8 cellular contexts compared by ENCODE assay signal in genomic region chr7:95865716-95866371, GRCh38.
DNase-seq lines count a peak whose midpoint lies in the region; ATAC-seq and TF ChIP-seq lines count a peak whose summit lies in the region.
"Had no signal": no experiment of that assay in that cellular context is flagged by ENCODE, and none has a peak within 500 bp of the region (broad histone marks: within the 10 kb centered on the region; RNA-seq: fewer than 3 reads in every experiment).

No MANE protein-coding gene starts in this region.

- ATAC-seq in GM21619 (IDR thresholded peaks at IDR 0.05; ENCODE audit: unreplicated experiment), result no peak
- ATAC-seq: activated CD8-positive, alpha-beta T cell treated with anti-CD3 and anti-CD28 coated beads, Interleukin-2, amount 10 ng/mL, durations not matched to agents 7 days and 5 days had no signal

- peak overlapping the region; percentile 32 for H3K27ac Mint-ChIP-seq in chondrocyte (ENCODE audit: unreplicated experiment)
- H3K27ac Mint-ChIP-seq in progenitor cell of endocrine pancreas, result no peak overlapping the region
- H3K27ac Mint-ChIP-seq: activated CD8-positive, alpha-beta T cell treated with anti-CD3 and anti-CD28 coated beads, Interleukin-2, amount 10 ng/mL, durations not matched to agents 7 days and 5 days had no signal

- H3K36me3 ChIP-seq in H7 (replicated peaks; ENCODE audit: control insufficient read depth, insufficient read depth, low read length), result no peaks in the 10 kb centered on the region

- no peak overlapping the region for H3K4me3 ChIP-seq in H7 (ENCODE audit: insufficient read depth, low read depth, low read length)

- no peaks in the 10 kb centered on the region for H3K9me3 Mint-ChIP-seq in chondrocyte (ENCODE audit: low read depth)
- H3K9me3 Mint-ChIP-seq in progenitor cell of endocrine pancreas (ENCODE audit: low read depth), result no peaks in the 10 kb centered on the region

- H3K4me3 Mint-ChIP-seq in chondrocyte (ENCODE audit: unreplicated experiment) (no peak overlapping the region), progenitor cell of endocrine pancreas (ENCODE audit: low read depth) (no peak overlapping the region)
- H3K4me3 Mint-ChIP-seq: activated CD8-positive, alpha-beta T cell treated with anti-CD3 and anti-CD28 coated beads, Interleukin-2, amount 10 ng/mL, durations not matched to agents 7 days and 5 days had no signal

- peaks cover 52% of the 10 kb centered on the region for H3K4me1 Mint-ChIP-seq in chondrocyte (ENCODE audit: low read depth)
- no peaks in the 10 kb centered on the region for H3K4me1 Mint-ChIP-seq in progenitor cell of endocrine pancreas (ENCODE audit: low read depth)

- TF ChIP-seq CTCF in chondrocyte (IDR thresholded peaks at IDR 0.05) (peak; percentile 81), progenitor cell of endocrine pancreas (IDR thresholded peaks at IDR 0.05; ENCODE audit: unreplicated experiment) (peak; percentile 47)

- peaks cover 2% of the 10 kb centered on the region for H3K36me3 Mint-ChIP-seq in chondrocyte (ENCODE audit: low read depth)
- no peaks in the 10 kb centered on the region for H3K36me3 Mint-ChIP-seq in progenitor cell of endocrine pancreas (ENCODE audit: insufficient read depth)

- H3K27me3 Mint-ChIP-seq in chondrocyte (ENCODE audit: low read depth) (no peaks in the 10 kb centered on the region), progenitor cell of endocrine pancreas (peaks cover 4% of the 10 kb centered on the region)

- DNase-seq in H7 (peak; percentile 13), NCI-H69 (lab: John Stamatoyannopoulos, UW) (peak; percentile 25), chondrocyte (ENCODE audit: low spot score) (no peak), progenitor cell of endocrine pancreas (ENCODE audit: low spot score, unreplicated experiment) (no peak), cerebellar nuclear complex (lab: John Stamatoyannopoulos, UW) (no peak), hippocampal formation (lab: John Stamatoyannopoulos, UW) (no peak)
- DNase-seq: activated CD8-positive, alpha-beta T cell treated with anti-CD3 and anti-CD28 coated beads, Interleukin-2, amount 10 ng/mL, durations not matched to agents 7 days and 5 days had no signal

- no peaks in the 10 kb centered on the region for H3K27me3 ChIP-seq in H7 (ENCODE audit: control insufficient read depth, insufficient read depth, low read length)

Comparison
In these comparisons a context has a peak if more than half of its experiments do, and no peak if none do; other contexts are left out.
1. DNase-seq: peak in H7 (single experiment) and NCI-H69 (single experiment); none in chondrocyte (single experiment), progenitor cell of endocrine pancreas (single experiment), cerebellar nuclear complex (0 of 2) and hippocampal formation (0 of 2).